In the genomic region with DNA sequence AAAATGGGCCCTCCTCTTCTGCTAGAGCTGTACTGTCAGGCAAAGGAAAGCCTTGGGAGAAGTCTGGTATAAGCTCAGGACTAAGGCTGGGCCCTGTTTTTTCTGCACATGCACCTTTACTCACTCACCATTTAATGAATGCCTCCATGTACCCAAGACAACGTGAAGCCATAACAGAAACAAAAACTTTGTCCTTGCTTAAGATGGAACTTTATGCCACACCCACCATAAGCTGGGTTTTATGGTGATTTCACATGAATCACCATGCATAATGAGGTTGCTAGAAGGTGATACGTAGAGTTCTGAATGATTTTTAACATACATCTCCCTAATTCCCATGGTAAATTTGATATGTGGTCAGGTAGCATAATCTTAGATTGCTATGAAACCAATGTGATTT, we compare ENCODE assay signal across 25 cellular contexts.
A peak's percentile ranks its signal among the peaks of the same experiment; 100 is the strongest.
DNase-seq lines count a peak whose midpoint lies in the region; ATAC-seq and TF ChIP-seq lines count a peak whose summit lies in the region.
"Had no signal": no experiment of that assay in that cellular context is flagged by ENCODE, and none has a peak within 500 bp of the region (broad histone marks: within the 10 kb centered on the region; RNA-seq: fewer than 3 reads in every experiment).

No MANE protein-coding gene starts in this region.

- intact Hi-C loops in ascending aorta (cut with DNase I) = no loop called here

- H3K27me3 ChIP-seq in foreskin keratinocyte = no peaks in the 10 kb centered on the region
- no peaks in the 10 kb centered on the region for H3K27me3 ChIP-seq in ascending aorta
- H3K27me3 ChIP-seq: sigmoid colon, SJCRH30, vagina had no signal

- peaks cover 0 to 4% (median 0%) of the 10 kb centered on the region in 4 donors for H3K4me1 Mint-ChIP-seq in naive thymus-derived CD8-positive, alpha-beta T cell
- H3K4me1 Mint-ChIP-seq in type B pancreatic cell (ENCODE audit: unreplicated experiment) = peaks cover 28% of the 10 kb centered on the region
- H3K4me1 Mint-ChIP-seq: CD8-positive, alpha-beta memory T cell had no signal

- H3K27me3 Mint-ChIP-seq in naive thymus-derived CD8-positive, alpha-beta T cell = no peaks in the 10 kb centered on the region
- no peaks in the 10 kb centered on the region for H3K27me3 Mint-ChIP-seq in type B pancreatic cell
- H3K27me3 Mint-ChIP-seq: CD8-positive, alpha-beta memory T cell had no signal

- DNase-seq in HT1080 (ENCODE audit: low read depth) (peak; percentile 14), astrocyte of the hippocampus (ENCODE audit: low read depth, low spot score) (peak; percentile 65), foreskin keratinocyte (peak in 1 of 2 donors; percentile 70), ascending aorta (ENCODE audit: low spot score in 2 of 2) (no peak), type B pancreatic cell (ENCODE audit: extremely low spot score, unreplicated experiment) (no peak), activated gamma-delta T cell (lab: John Stamatoyannopoulos, UW) (no peak)
- DNase-seq in naive thymus-derived CD8-positive, alpha-beta T cell = no peak
- DNase-seq: activated naive CD4-positive, alpha-beta T cell; activated T-cell treated with anti-CD3 and anti-CD28 coated beads, Interleukin-2, amount 50 U/mL, for 1 hour; AML-193; amniotic stem cell; CD8-positive, alpha-beta memory T cell; cerebellar nuclear complex; effector memory CD4-positive, alpha-beta T cell; glutamatergic neuron; left cardiac atrium; NCI-H1092; NCI-H1930; NCI-H446; sigmoid colon; SJCRH30; T-helper 1 cell had no signal

- no peak overlapping the region for H3K27ac Mint-ChIP-seq in naive thymus-derived CD8-positive, alpha-beta T cell
- no peak overlapping the region for H3K27ac Mint-ChIP-seq in type B pancreatic cell
- H3K27ac Mint-ChIP-seq: CD8-positive, alpha-beta memory T cell had no signal

- H3K36me3 ChIP-seq in ascending aorta = no peaks in the 10 kb centered on the region
- H3K36me3 ChIP-seq: sigmoid colon, SJCRH30, vagina had no signal

- POLR2A ChIA-PET in naive thymus-derived CD8-positive, alpha-beta T cell (lab: Charles Lee) = no interaction called here

- no peak overlapping the region for H3K4me3 ChIP-seq in ascending aorta
- H3K4me3 ChIP-seq: sigmoid colon, SJCRH30, vagina had no signal

- peaks cover 0 to 2% (median 0%) of the 10 kb centered on the region in 3 donors for H3K36me3 Mint-ChIP-seq in naive thymus-derived CD8-positive, alpha-beta T cell
- peaks cover 5% of the 10 kb centered on the region for H3K36me3 Mint-ChIP-seq in type B pancreatic cell

- ATAC-seq in foreskin keratinocyte = peak; percentile 87
- ATAC-seq in naive thymus-derived CD8-positive, alpha-beta T cell = no peak

- no peaks in the 10 kb centered on the region for H3K9me3 Mint-ChIP-seq in naive thymus-derived CD8-positive, alpha-beta T cell
- peaks cover 5% of the 10 kb centered on the region for H3K9me3 Mint-ChIP-seq in type B pancreatic cell
- H3K9me3 Mint-ChIP-seq: CD8-positive, alpha-beta memory T cell; nephron had no signal

- no peak overlapping the region for H3K4me3 Mint-ChIP-seq in naive thymus-derived CD8-positive, alpha-beta T cell
- no peak overlapping the region for H3K4me3 Mint-ChIP-seq in type B pancreatic cell
- H3K4me3 Mint-ChIP-seq: CD8-positive, alpha-beta memory T cell; nephron had no signal

- H3K4me1 ChIP-seq in foreskin keratinocyte (no peaks in the 10 kb centered on the region), ascending aorta (no peaks in the 10 kb centered on the region)
- H3K4me1 ChIP-seq: sigmoid colon, SJCRH30 had no signal

- H3K27ac ChIP-seq in foreskin keratinocyte (no peak overlapping the region), ascending aorta (no peak overlapping the region)
- H3K27ac ChIP-seq: KMS-11, sigmoid colon, SJCRH30, vagina had no signal

- TF ChIP-seq CTCF in foreskin keratinocyte (conservative IDR thresholded peaks at IDR 0.05) (no peak), ascending aorta (IDR thresholded peaks at IDR 0.05) (no peak), type B pancreatic cell (conservative IDR thresholded peaks at IDR 0.05) (no peak)

- no peaks in the 10 kb centered on the region for H3K9me3 ChIP-seq in ascending aorta
- H3K9me3 ChIP-seq: sigmoid colon, SJCRH30, vagina had no signal

Comparison
In these comparisons a context has a peak if more than half of its experiments do, and no peak if none do; other contexts are left out.
1. DNase-seq: peak in HT1080 (single experiment) and astrocyte of the hippocampus (single experiment); none in ascending aorta (0 of 2), naive thymus-derived CD8-positive, alpha-beta T cell (0 of 10), type B pancreatic cell (single experiment) and activated gamma-delta T cell (single experiment).